Comparison of ENCODE assay signal across 14 cellular contexts in genomic region chr15:77402740-77403379, GRCh38. TPM values are rescaled to one million over a fixed set of nuclear protein-coding genes. Genes with fewer than 3 reads are reported as not detected.
A peak's percentile ranks its signal among the peaks of the same experiment; 100 is the strongest.
DNase-seq lines count a peak whose midpoint lies in the region; ATAC-seq and TF ChIP-seq lines count a peak whose summit lies in the region.
"Had no signal": no experiment of that assay in that cellular context is flagged by ENCODE, and none has a peak within 500 bp of the region (broad histone marks: within the 10 kb centered on the region; RNA-seq: fewer than 3 reads in every experiment).

No MANE protein-coding gene starts in this region.

- H3K9ac ChIP-seq in GM23248, result peak overlapping the region; percentile 75
- H3K9ac ChIP-seq in MM.1S (ENCODE audit: low read length), result no peak overlapping the region

- no peaks in the 10 kb centered on the region for H3K27me3 Mint-ChIP-seq in activated naive CD8-positive, alpha-beta T cell treated with anti-CD3 and anti-CD28 coated beads, Interleukin-2, amount 50 U/mL, for 24 hours
- H3K27me3 Mint-ChIP-seq: activated B cell treated with CpG ODN at 0.5 μM for 24 hours; naive thymus-derived CD4-positive, alpha-beta T cell had no signal

- H3K9me3 Mint-ChIP-seq in activated naive CD8-positive, alpha-beta T cell treated with anti-CD3 and anti-CD28 coated beads, Interleukin-2, amount 50 U/mL, for 24 hours, result peaks cover 24% of the 10 kb centered on the region

- H3K9me3 ChIP-seq in GM23248 (ENCODE audit: low read depth) (no peaks in the 10 kb centered on the region), hepatocyte (ENCODE audit: low read depth) (no peaks in the 10 kb centered on the region), MM.1S (replicated peaks; ENCODE audit: insufficient read depth, low read length) (no peaks in the 10 kb centered on the region)

- no peak overlapping the region for H3K4me3 ChIP-seq in AG09309 (ENCODE audit: control insufficient read depth, low read depth, low read length)
- peak overlapping the region; percentile 31 for H3K4me3 ChIP-seq in GM23248
- no peak overlapping the region for H3K4me3 ChIP-seq in hepatocyte
- H3K4me3 ChIP-seq in MM.1S (ENCODE audit: low read length), result no peak overlapping the region

- H3K4me1 Mint-ChIP-seq in activated naive CD8-positive, alpha-beta T cell treated with anti-CD3 and anti-CD28 coated beads, Interleukin-2, amount 50 U/mL, for 24 hours, result peaks cover 46% of the 10 kb centered on the region

- peak overlapping the region; percentile 24 for H3K4me3 Mint-ChIP-seq in activated naive CD8-positive, alpha-beta T cell treated with anti-CD3 and anti-CD28 coated beads, Interleukin-2, amount 50 U/mL, for 24 hours
- H3K4me3 Mint-ChIP-seq: activated B cell treated with CpG ODN at 0.5 μM for 24 hours; immature natural killer cell; naive thymus-derived CD4-positive, alpha-beta T cell had no signal

- peaks cover 23% of the 10 kb centered on the region for H3K36me3 Mint-ChIP-seq in activated naive CD8-positive, alpha-beta T cell treated with anti-CD3 and anti-CD28 coated beads, Interleukin-2, amount 50 U/mL, for 24 hours (ENCODE audit: low read depth)

- H3K27ac ChIP-seq in GM23248, result peak overlapping the region; percentile 89
- H3K27ac ChIP-seq in hepatocyte, result peak overlapping the region; percentile 49
- H3K27ac ChIP-seq in MM.1S (ENCODE audit: low read length), result no peak overlapping the region

- H3F3A ChIP-seq in GM23248 (ENCODE audit: insufficient read depth), result peaks cover 39% of the 10 kb centered on the region; the same call in 1 of the 2 replicates
- H3F3A ChIP-seq in MM.1S (ENCODE audit: insufficient read depth, low read length), result no peaks in the 10 kb centered on the region

- 0 out of 2 replicates have a peak, but pooled peaks cover 7% of the 10 kb centered on the region for H4K20me1 ChIP-seq in GM23248 (ENCODE audit: insufficient read depth)
- peaks cover 7% of the 10 kb centered on the region for H4K20me1 ChIP-seq in hepatocyte (ENCODE audit: insufficient read depth, poor library complexity, severe bottlenecking)
- no peaks in the 10 kb centered on the region for H4K20me1 ChIP-seq in MM.1S (ENCODE audit: insufficient read depth, low read length)

- TF ChIP-seq CTCF in AG09309 (IDR thresholded peaks at IDR 0.05; ENCODE audit: control insufficient read depth, insufficient read depth, low read depth, low read length, missing control alignments) (no peak), hepatocyte (IDR thresholded peaks at IDR 0.05; ENCODE audit: poor library complexity) (no peak), MM.1S (IDR thresholded peaks at IDR 0.05; ENCODE audit: low read length) (no peak)

- H2AFZ ChIP-seq in GM23248 (peak overlapping the region; percentile 43), hepatocyte (no peak overlapping the region), MM.1S (ENCODE audit: low read length) (no peak overlapping the region)

- WGBS in GM23248 (ENCODE audit: low coverage in 1 of 2, low lambda C conversion rate in 2 of 2, missing lambda C conversion rate in 2 of 2), 2 experiments, result 0% methylated on average over 1 of the region's 1 CpG
- 58% methylated on average over 1 of the region's 1 CpG for WGBS in hepatocyte (ENCODE audit: low lambda C conversion rate, missing lambda C conversion rate)

- H3K9me2 ChIP-seq in GM23248 (ENCODE audit: insufficient read depth) (no peaks in the 10 kb centered on the region), hepatocyte (replicated peaks; ENCODE audit: insufficient read depth) (no peaks in the 10 kb centered on the region), MM.1S (replicated peaks; ENCODE audit: insufficient read depth, low read length) (no peaks in the 10 kb centered on the region)

- in situ Hi-C loops in GM23248 (cut with MboI), result no loop called here

- H3K27me3 ChIP-seq in GM23248 (replicated peaks; ENCODE audit: insufficient read depth) (no peaks in the 10 kb centered on the region), hepatocyte (no peaks in the 10 kb centered on the region), MM.1S (replicated peaks; ENCODE audit: insufficient read depth, low read length) (no peaks in the 10 kb centered on the region)

- peaks cover 20% of the 10 kb centered on the region for H3K4me1 ChIP-seq in GM23248 (ENCODE audit: insufficient read depth)
- no peaks in the 10 kb centered on the region for H3K4me1 ChIP-seq in hepatocyte (ENCODE audit: insufficient read depth)
- H3K4me1 ChIP-seq in MM.1S (ENCODE audit: low read length), result peaks cover 8% of the 10 kb centered on the region
- H3K4me1 ChIP-seq: Caco-2 had no signal

- no peaks in the 10 kb centered on the region; the same call in 1 of the 2 replicates for H3K36me3 ChIP-seq in GM23248 (ENCODE audit: low read depth)
- H3K36me3 ChIP-seq in hepatocyte (replicated peaks; ENCODE audit: insufficient read depth, low read depth), result no peaks in the 10 kb centered on the region
- H3K36me3 ChIP-seq in MM.1S (replicated peaks; ENCODE audit: insufficient read depth, low read length), result 0 out of 2 replicates have a peak, but pooled peaks cover 3% of the 10 kb centered on the region

- DNase-seq in AG09309 (ENCODE audit: low read depth), result peak; percentile 53
- DNase-seq in GM23248, result peak; percentile 88
- no peak for DNase-seq in activated naive CD8-positive, alpha-beta T cell treated with anti-CD3 and anti-CD28 coated beads, Interleukin-2, amount 50 U/mL, for 24 hours
- DNase-seq in hepatocyte (ENCODE audit: low spot score), result no peak
- DNase-seq in 8988T, result no peak
- DNase-seq in DMS153 treated with DMSO at 0.1 percent for 48 hours (lab: John Stamatoyannopoulos, UW; ENCODE audit: unreplicated experiment), result no peak
- no peak for DNase-seq in MM.1S
- DNase-seq: activated B cell treated with CpG ODN at 0.5 μM for 24 hours; Caco-2; immature natural killer cell; KBM-7; naive thymus-derived CD4-positive, alpha-beta T cell; NCI-H2107 had no signal

- H3K4me2 ChIP-seq in GM23248 (ENCODE audit: unreplicated experiment) (peak overlapping the region; percentile 84), hepatocyte (peak overlapping the region; percentile 29), MM.1S (ENCODE audit: low read depth, low read length) (no peak overlapping the region)

- peak; percentile 83 for ATAC-seq in activated naive CD8-positive, alpha-beta T cell treated with anti-CD3 and anti-CD28 coated beads, Interleukin-2, amount 50 U/mL, for 24 hours
- no peak for ATAC-seq in GM19463 (IDR thresholded peaks at IDR 0.05; ENCODE audit: unreplicated experiment)
- ATAC-seq: naive thymus-derived CD4-positive, alpha-beta T cell had no signal

- H3K27ac Mint-ChIP-seq in activated naive CD8-positive, alpha-beta T cell treated with anti-CD3 and anti-CD28 coated beads, Interleukin-2, amount 50 U/mL, for 24 hours, result peak overlapping the region; percentile 1
- H3K27ac Mint-ChIP-seq: activated B cell treated with CpG ODN at 0.5 μM for 24 hours; naive thymus-derived CD4-positive, alpha-beta T cell had no signal

- H3K79me2 ChIP-seq in GM23248 (ENCODE audit: insufficient read depth), result peaks cover 94% of the 10 kb centered on the region
- H3K79me2 ChIP-seq in hepatocyte, result peaks cover 94% of the 10 kb centered on the region
- peaks cover 90% of the 10 kb centered on the region for H3K79me2 ChIP-seq in MM.1S (ENCODE audit: low read length)

RNA-seq across cellular contexts. Expression of gene PEAK1, which starts 17.0 kb away (rescaled TPM):
- total RNA-seq in GM23248 (2014; rRNA removed; shearing (Covaris generic)), result 72.5 and 74.5 TPM in 2 replicates
- polyA plus RNA-seq in GM23248 (2016; fragmentation: Nextera tagmentation; extraction: Ambion mirVana), result 19.6 and 22.4 TPM in 2 replicates
- total RNA-seq in hepatocyte, result 27.1 and 30.1 TPM in 2 replicates
- polyA plus RNA-seq in hepatocyte, result 5.2 and 8.1 TPM in 2 replicates

RNA-seq across cellular contexts. Expression of gene HMG20A, which starts 17.8 kb away (rescaled TPM):
- total RNA-seq in GM23248 (2014; rRNA removed; shearing (Covaris generic)), result 17.8 and 25.1 TPM in 2 replicates
- polyA plus RNA-seq in GM23248 (2016; fragmentation: Nextera tagmentation; extraction: Ambion mirVana) (15.1 and 20.4 TPM in 2 replicates), hepatocyte (20.3 and 23.3 TPM in 2 replicates)
- 35.0 and 37.6 TPM in 2 replicates for total RNA-seq in hepatocyte

Comparison
In these comparisons a context has a peak if more than half of its experiments do, and no peak if none do; other contexts are left out.
1. DNase-seq: peak in AG09309 (single experiment) and GM23248 (single experiment); none in activated naive CD8-positive, alpha-beta T cell treated with anti-CD3 and anti-CD28 coated beads, Interleukin-2, amount 50 U/mL, for 24 hours (single experiment), hepatocyte (single experiment), 8988T (single experiment), DMS153 treated with DMSO at 0.1 percent for 48 hours (single experiment) and MM.1S (single experiment).